In the genomic region with DNA sequence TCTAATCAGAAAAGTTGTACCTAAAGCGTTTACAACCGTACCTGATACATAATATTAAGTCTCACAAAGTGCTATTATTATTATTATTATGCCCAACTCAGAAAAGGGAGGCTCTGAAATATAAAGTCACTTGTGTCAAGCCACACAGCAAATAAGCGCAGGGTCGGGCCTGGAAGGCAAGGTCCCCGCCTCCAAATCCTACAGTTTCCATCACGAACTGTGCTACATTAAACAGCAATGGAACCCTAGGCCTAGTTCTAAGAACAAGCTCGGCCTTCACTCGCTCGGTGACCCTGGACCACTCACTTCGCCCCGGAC, we compare ENCODE assay signal across 8 cellular contexts. TPM values are rescaled to one million over a fixed set of nuclear protein-coding genes. Genes with fewer than 3 reads are reported as not detected.
A peak's percentile ranks its signal among the peaks of the same experiment; 100 is the strongest.
DNase-seq lines count a peak whose midpoint lies in the region; ATAC-seq and TF ChIP-seq lines count a peak whose summit lies in the region.

No MANE protein-coding gene starts in this region.

- no peaks in the 10 kb centered on the region for H3K9me3 Mint-ChIP-seq in CD4-positive, alpha-beta T cell
- no peaks in the 10 kb centered on the region for H3K9me3 Mint-ChIP-seq in central memory CD8-positive, alpha-beta T cell
- peaks cover 0 to 2% (median 0%) of the 10 kb centered on the region in 11 donors for H3K9me3 Mint-ChIP-seq in naive thymus-derived CD4-positive, alpha-beta T cell

- H3K4me1 Mint-ChIP-seq in CD4-positive, alpha-beta T cell (ENCODE audit: low read depth): peaks cover 26% of the 10 kb centered on the region
- peaks cover 24% of the 10 kb centered on the region for H3K4me1 Mint-ChIP-seq in central memory CD8-positive, alpha-beta T cell
- H3K4me1 Mint-ChIP-seq in naive thymus-derived CD4-positive, alpha-beta T cell: peaks cover 14 to 26% (median 24%) of the 10 kb centered on the region in 7 donors

- no peak for TF ChIP-seq CTCF in CD4-positive, alpha-beta T cell (IDR thresholded peaks at IDR 0.05)
- TF ChIP-seq CTCF in LNCaP clone FGC (IDR thresholded peaks at IDR 0.05; ENCODE audit: control insufficient read depth, extremely low read depth, insufficient read depth): no peak

- CTCF ChIA-PET in CD4-positive, alpha-beta T cell (lab: Charles Lee): interaction anchor here (2.7 kb wide), 1 partner anchor 37 kb away, joined by 13 read pairs; the partner anchor contains the start of gene TTC22
- CTCF ChIA-PET in naive thymus-derived CD4-positive, alpha-beta T cell (lab: Charles Lee): interaction anchor here (1.9 kb wide), 1 partner anchor 37 kb away, joined by 10 read pairs; the partner anchor contains the start of gene TTC22

- POLR2A ChIA-PET in CD4-positive, alpha-beta T cell (lab: Charles Lee): interaction anchor here (1.5 to 3.5 kb wide), 2 partner anchors 37 to 711 kb away, joined by 7 to 16 read pairs; partner anchors contain the start of genes TCEANC2, TMEM59 and TTC22
- POLR2A ChIA-PET in naive thymus-derived CD4-positive, alpha-beta T cell (lab: Charles Lee): interaction anchor here (1.0 to 1.9 kb wide), 3 partner anchors 36 to 48 kb away, joined by 3 to 8 read pairs (median 3); partner anchors contain the start of genes TTC22 and TTC4

- H3K4me3 Mint-ChIP-seq in CD4-positive, alpha-beta T cell: peak overlapping the region; percentile 98
- H3K4me3 Mint-ChIP-seq in central memory CD8-positive, alpha-beta T cell: peak overlapping the region; percentile 95
- H3K4me3 Mint-ChIP-seq in naive thymus-derived CD4-positive, alpha-beta T cell: peak overlapping the region; percentile 94 to 97 (median 96)

- peak overlapping the region; percentile 94 for H3K4me3 ChIP-seq in LNCaP clone FGC (ENCODE audit: low read depth, low read length)
- peak overlapping the region; percentile 95 for H3K4me3 ChIP-seq in naive thymus-derived CD4-positive, alpha-beta T cell (ENCODE audit: low read length)

- peaks cover 0 to 9% of the 10 kb centered on the region in 2 donors for H3K4me1 ChIP-seq in naive thymus-derived CD4-positive, alpha-beta T cell (ENCODE audit: control insufficient read depth in 2 of 2, insufficient read depth in 2 of 2, low read length in 2 of 2)

- H3K27ac ChIP-seq in CD4-positive, alpha-beta T cell (ENCODE audit: low read depth, low read length): no peak overlapping the region
- peak overlapping the region; percentile 75 for H3K27ac ChIP-seq in naive thymus-derived CD4-positive, alpha-beta T cell (ENCODE audit: low read depth, low read length)

- ATAC-seq in CD4-positive, alpha-beta T cell (ENCODE audit: poor library complexity): no peak
- ATAC-seq in central memory CD8-positive, alpha-beta T cell (replicated peaks; ENCODE audit: extremely low read depth, poor library complexity, severe bottlenecking): no peak
- no peak for ATAC-seq in naive thymus-derived CD4-positive, alpha-beta T cell
- no peak for ATAC-seq in GM18519 (IDR thresholded peaks at IDR 0.05; ENCODE audit: low FRiP score, unreplicated experiment)

- intact Hi-C loops in CD4-positive, alpha-beta T cell (cut with DNase I, micrococcal nuclease): loop anchor here (1.0 to 10.0 kb wide), 9 partner anchors 47 to 1539 kb away; partner anchors contain the start of genes CZIB (in 1 of the 2), DHCR24 (in 1 of the 2), DIO1 (in 1 of the 2) and SSBP3 (in 1 of the 2)
- intact Hi-C loops in naive thymus-derived CD4-positive, alpha-beta T cell (cut with micrococcal nuclease): loop anchor here (1.0 to 5.0 kb wide), 16 partner anchors 38 to 1841 kb away; partner anchors contain the start of genes DHCR24 (in 2 of the 2), TCEANC2 (in 2 of the 2), TMEM59 (in 2 of the 2) and TTC22 (in 2 of the 2)

- H3K36me3 ChIP-seq in naive thymus-derived CD4-positive, alpha-beta T cell (ENCODE audit: control insufficient read depth in 2 of 3, insufficient read depth in 3 of 3, low read length in 3 of 3): peaks cover 0 to 2% (median 0%) of the 10 kb centered on the region in 3 experiments

- peak overlapping the region; percentile 70 for H3K27ac Mint-ChIP-seq in CD4-positive, alpha-beta T cell
- peak overlapping the region; percentile 94 for H3K27ac Mint-ChIP-seq in central memory CD8-positive, alpha-beta T cell (ENCODE audit: low read depth)
- peak overlapping the region in 8 of 9 donors; percentile 84 to 97 (median 93) for H3K27ac Mint-ChIP-seq in naive thymus-derived CD4-positive, alpha-beta T cell

- no peaks in the 10 kb centered on the region for H3K9me3 ChIP-seq in CD4-positive, alpha-beta T cell (ENCODE audit: control insufficient read depth, low read length)
- no peaks in the 10 kb centered on the region for H3K9me3 ChIP-seq in naive thymus-derived CD4-positive, alpha-beta T cell (ENCODE audit: control insufficient read depth in 2 of 3, low read length in 3 of 3)

- peak in 1 of 10 experiments; percentile 0 for DNase-seq in CD4-positive, alpha-beta T cell
- DNase-seq in LNCaP clone FGC (ENCODE audit: low read depth) (no peak), NCI-H187 treated with DMSO at 0.1 percent for 48 hours (lab: John Stamatoyannopoulos, UW) (no peak), NK-92 (lab: John Stamatoyannopoulos, UW; ENCODE audit: unreplicated experiment) (no peak), superior temporal gyrus (ENCODE audit: extremely low spot score) (no peak)
- DNase-seq in central memory CD8-positive, alpha-beta T cell (ENCODE audit: low spot score in 2 of 2): no peak
- peak in 5 of 9 donors; percentile 4 to 21 (median 9) for DNase-seq in naive thymus-derived CD4-positive, alpha-beta T cell

- peaks cover 5% of the 10 kb centered on the region for H3K36me3 Mint-ChIP-seq in CD4-positive, alpha-beta T cell (ENCODE audit: low read depth)
- H3K36me3 Mint-ChIP-seq in central memory CD8-positive, alpha-beta T cell (ENCODE audit: insufficient read depth): peaks cover 2% of the 10 kb centered on the region
- peaks cover 0 to 7% (median 1%) of the 10 kb centered on the region in 5 donors for H3K36me3 Mint-ChIP-seq in naive thymus-derived CD4-positive, alpha-beta T cell

- no peaks in the 10 kb centered on the region for H3K27me3 Mint-ChIP-seq in CD4-positive, alpha-beta T cell
- H3K27me3 Mint-ChIP-seq in central memory CD8-positive, alpha-beta T cell: no peaks in the 10 kb centered on the region
- H3K27me3 Mint-ChIP-seq in naive thymus-derived CD4-positive, alpha-beta T cell: no peaks in the 10 kb centered on the region

- H3K27me3 ChIP-seq in CD4-positive, alpha-beta T cell (ENCODE audit: control insufficient read depth, insufficient read depth, low read length): no peaks in the 10 kb centered on the region
- no peaks in the 10 kb centered on the region for H3K27me3 ChIP-seq in naive thymus-derived CD4-positive, alpha-beta T cell (ENCODE audit: control insufficient read depth in 2 of 2, insufficient read depth in 2 of 2, low read length in 2 of 2)

RNA-seq across cellular contexts. Expression of gene PARS2, which starts 0.6 kb away (rescaled TPM):
- not detected for total RNA-seq in CD4-positive, alpha-beta T cell
- 1 to 10 TPM in 4 of 5 experiments, under 1 TPM in 1; 0.66 to 7.6 (median 4.7) TPM for total RNA-seq in naive thymus-derived CD4-positive, alpha-beta T cell
- polyA plus RNA-seq in naive thymus-derived CD4-positive, alpha-beta T cell: 1 to 10 TPM; 2.1 to 5.3 TPM

RNA-seq across cellular contexts. Expression of gene TTC22, which starts 37.4 kb away (rescaled TPM):
- total RNA-seq in CD4-positive, alpha-beta T cell: 1 to 10 TPM; 4.4 to 4.5 TPM
- 10 to 100 TPM in 2 of 5 experiments, 1 to 10 TPM in 3; 7.0 to 16.6 (median 9.8) TPM for total RNA-seq in naive thymus-derived CD4-positive, alpha-beta T cell
- polyA plus RNA-seq in naive thymus-derived CD4-positive, alpha-beta T cell: 1 to 10 TPM; 2.0 to 3.3 TPM

RNA-seq across cellular contexts. Expression of gene TTC4, which starts 48.1 kb away (rescaled TPM):
- total RNA-seq in CD4-positive, alpha-beta T cell: 1 to 10 TPM; 7.3 to 7.6 TPM
- total RNA-seq in naive thymus-derived CD4-positive, alpha-beta T cell: 10 to 100 TPM; 11.6 to 25.8 (median 21.4) TPM
- polyA plus RNA-seq in naive thymus-derived CD4-positive, alpha-beta T cell: 10 to 100 TPM; 19.0 to 27.4 TPM

Comparison
In these comparisons a context has a peak if more than half of its experiments do, and no peak if none do; other contexts are left out.
1. DNase-seq: peak in naive thymus-derived CD4-positive, alpha-beta T cell (5 of 9); none in LNCaP clone FGC (single experiment), central memory CD8-positive, alpha-beta T cell (0 of 2), NCI-H187 treated with DMSO at 0.1 percent for 48 hours (single experiment), NK-92 (single experiment) and superior temporal gyrus (single experiment).
2. Peak in every context shown above with its lines, with median percentiles within 50 percentile points of each other: H3K27ac Mint-ChIP-seq and H3K4me3 Mint-ChIP-seq.